ENCODE assay signal across 8 cellular contexts in the genomic region with DNA sequence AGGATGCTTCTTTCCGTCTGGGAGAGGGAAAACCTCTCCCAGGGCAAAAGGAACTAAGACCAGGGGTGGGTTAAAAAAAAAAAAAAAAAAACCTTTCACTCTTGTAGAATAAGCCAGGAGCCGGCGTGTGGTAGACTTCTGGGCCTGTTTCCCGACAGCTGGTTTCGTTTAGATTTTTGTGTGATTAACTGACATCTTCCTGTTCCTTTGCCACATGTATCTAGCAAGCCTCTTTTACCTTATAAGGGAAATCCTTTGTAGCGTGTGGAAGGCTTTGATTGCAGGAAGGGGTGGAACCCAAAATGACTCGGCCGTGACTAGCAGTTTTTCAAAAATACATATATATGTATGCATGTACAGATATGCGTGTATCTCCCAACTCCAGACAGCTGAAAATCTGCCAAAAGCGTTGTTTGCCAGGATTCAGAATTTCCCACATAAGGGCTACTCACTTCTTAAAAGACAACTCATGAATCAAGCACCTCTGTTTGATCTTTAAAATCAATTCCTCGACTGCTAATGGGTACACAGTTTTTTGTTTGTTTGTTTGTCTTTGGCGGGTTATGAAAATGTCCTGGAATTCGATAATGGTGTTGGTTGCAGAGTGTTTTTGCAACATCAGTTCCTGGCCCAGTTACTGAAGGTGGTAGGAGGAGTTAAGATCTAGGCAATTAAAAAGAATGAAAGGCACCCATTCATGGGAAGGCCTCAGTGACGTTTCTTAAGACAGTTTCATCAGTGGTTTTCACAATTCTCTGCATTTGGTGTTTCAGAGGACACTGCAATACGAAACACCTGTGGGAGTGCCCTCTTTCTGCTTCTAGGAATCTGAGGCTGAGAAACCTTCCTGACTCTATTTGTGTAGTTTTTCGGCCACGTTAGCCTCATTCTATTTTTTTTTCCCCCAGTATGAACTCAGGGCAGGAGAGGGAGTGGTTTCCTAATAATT. TPM values are rescaled to one million over a fixed set of nuclear protein-coding genes. Genes with fewer than 3 reads are reported as not detected.
A peak's percentile ranks its signal among the peaks of the same experiment; 100 is the strongest.
DNase-seq lines count a peak whose midpoint lies in the region; ATAC-seq and TF ChIP-seq lines count a peak whose summit lies in the region.

No MANE protein-coding gene starts in this region.

- TF ChIP-seq CTCF in SU-DHL-6 (IDR thresholded peaks at IDR 0.05; ENCODE audit: insufficient read depth, low read length, poor library complexity, severe bottlenecking) (no peak), left ventricle myocardium inferior (IDR thresholded peaks at IDR 0.05; ENCODE audit: borderline replicate concordance) (no peak), retinal pigment epithelial cell (conservative IDR thresholded peaks at IDR 0.05; ENCODE audit: low read depth, low read length) (no peak)

- peaks cover 40% of the 10 kb centered on the region for H3K79me2 ChIP-seq in SU-DHL-6 (ENCODE audit: insufficient read depth, low read length)

- no peak overlapping the region for H2AFZ ChIP-seq in SU-DHL-6 (ENCODE audit: low read depth, low read length, severe bottlenecking)

- H3K36me3 ChIP-seq in HUES64 (ENCODE audit: insufficient read depth, low read length), result peaks cover 41% of the 10 kb centered on the region
- no peaks in the 10 kb centered on the region for H3K36me3 ChIP-seq in SU-DHL-6 (ENCODE audit: low read length)
- H3K36me3 ChIP-seq in left ventricle myocardium inferior, result peaks cover 30% of the 10 kb centered on the region

- H3K9me3 ChIP-seq in HUES64 (ENCODE audit: insufficient read depth, low read depth, low read length) (no peaks in the 10 kb centered on the region), SU-DHL-6 (ENCODE audit: insufficient read depth, low read length) (no peaks in the 10 kb centered on the region), left ventricle myocardium inferior (replicated peaks) (no peaks in the 10 kb centered on the region)

- intact Hi-C loops in left ventricle myocardium inferior (cut with micrococcal nuclease), result no loop called here

- DNase-seq in AG08395 (ENCODE audit: low spot score), result peak; percentile 79
- peak; percentile 65 for DNase-seq in left ventricle myocardium inferior
- peak; percentile 84 for DNase-seq in retinal pigment epithelial cell (ENCODE audit: low read depth)

- no peaks in the 10 kb centered on the region for H4K20me1 ChIP-seq in SU-DHL-6 (ENCODE audit: low read depth, low read length)

- H3K4me3 ChIP-seq in HUES64 (ENCODE audit: low read length) (peak overlapping the region; percentile 82), SU-DHL-6 (ENCODE audit: insufficient read depth, low read length, poor library complexity, severe bottlenecking) (peak overlapping the region; percentile 89), left ventricle myocardium inferior (peak overlapping the region; percentile 84), retinal pigment epithelial cell (ENCODE audit: low read length) (peak overlapping the region; percentile 94)

- H3K9me2 ChIP-seq in SU-DHL-6 (replicated peaks; ENCODE audit: insufficient read depth, low read length), result no peaks in the 10 kb centered on the region

- peak overlapping the region; percentile 99 for H3K9ac ChIP-seq in HUES64 (ENCODE audit: low read depth, low read length)
- peak overlapping the region; percentile 92 for H3K9ac ChIP-seq in SU-DHL-6 (ENCODE audit: low read length)

- no peak for ATAC-seq in HG03520 (IDR thresholded peaks at IDR 0.05; ENCODE audit: unreplicated experiment)

- H3K4me1 ChIP-seq in HUES64 (ENCODE audit: insufficient read depth, low read length) (peaks cover 19% of the 10 kb centered on the region), left ventricle myocardium inferior (peaks cover 68% of the 10 kb centered on the region)

- H3F3A ChIP-seq in SU-DHL-6 (ENCODE audit: insufficient read depth), result peaks cover 38% of the 10 kb centered on the region

- H3K27me3 ChIP-seq in HUES64 (ENCODE audit: insufficient read depth, low read length) (no peaks in the 10 kb centered on the region), SU-DHL-6 (ENCODE audit: low read length) (no peaks in the 10 kb centered on the region), left ventricle myocardium inferior (ENCODE audit: low read depth) (no peaks in the 10 kb centered on the region)

- WGBS in HUES64, result 29% methylated on average over 12 of the region's 17 CpGs

- TF ChIP-seq POLR2A in GM18526 (IDR thresholded peaks at IDR 0.05; ENCODE audit: extremely low read depth, insufficient read length), result peak; percentile 49

- H3K4me2 ChIP-seq in SU-DHL-6 (ENCODE audit: low read depth, low read length, poor library complexity, severe bottlenecking), result peak overlapping the region; percentile 94

- H3K27ac ChIP-seq in HUES64 (ENCODE audit: low read depth, low read length) (peak overlapping the region; percentile 99), SU-DHL-6 (ENCODE audit: low read depth, low read length) (peak overlapping the region; percentile 96), angular gyrus (ENCODE audit: low read depth, low read length) (peak overlapping the region; percentile 96), left ventricle myocardium inferior (replicated peaks) (peak overlapping the region; percentile 97)

RNA-seq across cellular contexts. Expression of a gene that starts 2.7 kb away (rescaled TPM):
- 465 TPM for polyA plus RNA-seq in HUES64 (2013, experiment 1 of 2)
- polyA plus RNA-seq in HUES64 (2013, experiment 2 of 2), result 494 TPM
- total RNA-seq in left ventricle myocardium inferior, result 69.6 TPM

RNA-seq across cellular contexts. Expression of a gene that starts 32.7 kb away (rescaled TPM):
- 51.4 TPM for polyA plus RNA-seq in HUES64 (2013, experiment 1 of 2)
- polyA plus RNA-seq in HUES64 (2013, experiment 2 of 2), result 55.4 TPM
- total RNA-seq in left ventricle myocardium inferior, result 17.7 TPM
